ENCODE assay signal across 9 cellular contexts in the genomic region with DNA sequence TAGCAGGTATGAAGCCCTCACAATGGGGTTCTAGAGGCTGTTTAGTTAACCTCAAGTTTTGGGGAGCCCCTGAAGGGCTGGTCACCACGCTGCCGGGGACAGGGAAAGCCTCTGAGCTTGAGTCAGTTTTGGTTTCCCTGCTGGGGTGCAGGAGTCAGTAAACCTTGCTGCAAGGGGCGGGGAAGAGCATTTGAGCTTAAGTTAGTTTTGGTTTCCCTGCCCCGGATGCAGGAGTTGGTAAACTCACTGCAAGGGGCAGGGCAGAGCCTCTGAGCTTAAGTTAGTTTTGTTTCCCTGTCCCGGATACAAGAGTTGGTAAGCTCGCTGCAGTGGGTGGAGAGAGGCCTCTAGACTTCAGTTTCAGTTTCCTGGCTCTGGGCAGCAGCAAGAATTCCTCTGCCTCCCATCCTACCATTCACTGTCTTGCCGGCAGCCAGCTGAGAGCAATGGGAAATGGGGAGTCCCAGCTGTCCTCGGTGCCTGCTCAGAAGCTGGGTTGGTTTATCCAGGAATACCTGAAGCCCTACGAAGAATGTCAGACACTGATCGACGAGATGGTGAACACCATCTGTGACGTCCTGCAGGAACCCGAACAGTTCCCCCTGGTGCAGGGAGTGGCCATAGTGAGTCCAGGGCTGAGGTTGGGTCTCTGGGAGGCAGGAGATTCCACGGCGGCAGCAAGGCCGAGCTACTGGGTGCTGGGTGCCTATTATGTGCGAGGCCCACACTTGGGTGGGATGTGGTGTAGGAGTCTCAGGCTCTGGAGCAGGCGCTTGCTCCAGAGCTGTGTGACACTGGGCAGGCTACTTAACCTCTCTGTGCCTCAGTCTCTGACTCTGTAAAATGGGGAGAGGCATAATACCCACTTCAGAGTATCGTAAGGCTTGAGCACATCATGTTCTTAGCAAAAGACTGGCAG.
DNase-seq lines count a peak whose midpoint lies in the region; ATAC-seq, FAIRE-seq and TF ChIP-seq lines count a peak whose summit lies in the region.
"Had no signal": no experiment of that assay in that cellular context is flagged by ENCODE, and none has a peak within 500 bp of the region (broad histone marks: within the 10 kb centered on the region; RNA-seq: fewer than 3 reads in every experiment).

Gene OAS2, plus strand, starts transcription at position 357 of the 919 bp plus-strand sequence. Its CDS starts 90 bp downstream, at position 447.

- H3K27ac ChIP-seq in cingulate gyrus (ENCODE audit: low read depth, low read length) = peak within 1 kb of the TSS; percentile 75
- H3K27ac ChIP-seq: HL-60 had no signal

- H3K36me3 Mint-ChIP-seq in memory B cell = peaks cover 13% of the 10 kb centered on the region

- ATAC-seq in HG03457 (IDR thresholded peaks at IDR 0.05; ENCODE audit: unreplicated experiment) (peak; percentile 89), memory B cell (ENCODE audit: low read depth) (peak; percentile 93)

- peaks cover 47% of the 10 kb centered on the region for H3K4me1 Mint-ChIP-seq in memory B cell

- peaks cover 5% of the 10 kb centered on the region for H3K9me3 Mint-ChIP-seq in memory B cell

- no peak for TF ChIP-seq CTCF in D721Med (IDR thresholded peaks at IDR 0.05; ENCODE audit: insufficient read depth, missing control alignments)

- H3K4me3 Mint-ChIP-seq in memory B cell = peak within 1 kb of the TSS; percentile 99

- DNase-seq in AG08396 (ENCODE audit: low spot score) (peak; percentile 58), GM19240 (ENCODE audit: insufficient read length, low spot score) (peak; percentile 87), memory B cell (ENCODE audit: low spot score in 2 of 2) (peak; percentile 63 to 75), D721Med (ENCODE audit: insufficient read length, low spot score) (no peak)
- peak; percentile 64 for DNase-seq in activated CD4-positive, CD25-positive, alpha-beta regulatory T cell treated with anti-CD3 and anti-CD28 coated beads, Interleukin-2, amount 50 U/mL, for 16 hours (ENCODE audit: low read depth, low spot score)
- DNase-seq in stimulated activated CD8-positive, alpha-beta memory T cell treated with anti-CD3 and anti-CD28 coated beads, Interleukin-4, amount 100 ng/mL, for 48 hours = peak; percentile 79

- no peaks in the 10 kb centered on the region for H3K27me3 Mint-ChIP-seq in memory B cell

- FAIRE-seq in D721Med (lab: Jason Lieb, UNC) = no peak

- peak within 1 kb of the TSS; percentile 69 for H3K27ac Mint-ChIP-seq in memory B cell
